In the genomic region with DNA sequence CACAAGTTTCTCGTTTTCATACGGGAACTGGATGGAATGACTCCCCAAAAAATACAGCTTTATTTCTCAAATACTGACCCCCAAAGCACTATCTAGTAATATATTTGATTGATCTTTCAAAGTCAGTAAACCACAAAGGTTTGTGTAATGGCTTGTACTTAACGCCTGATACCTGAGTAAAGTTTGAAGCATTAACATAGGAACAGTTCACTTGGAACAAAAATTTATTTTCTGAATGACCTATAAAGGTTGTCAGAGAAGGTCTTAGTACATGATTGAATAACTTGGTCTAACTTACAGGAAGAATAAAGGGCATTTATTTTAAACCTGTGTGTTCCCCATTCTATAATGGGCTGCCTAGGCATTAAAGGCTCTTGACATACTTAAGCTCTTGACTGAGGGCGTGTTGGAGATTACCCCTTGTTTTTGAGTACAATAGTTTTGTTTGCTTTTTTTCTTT, we compare ENCODE assay signal across 7 cellular contexts. TPM values are rescaled to one million over a fixed set of nuclear protein-coding genes. Genes with fewer than 3 reads are reported as not detected.
DNase-seq lines count a peak whose midpoint lies in the region; ATAC-seq and TF ChIP-seq lines count a peak whose summit lies in the region.

No MANE protein-coding gene starts in this region.

- peak overlapping the region; percentile 68 for H3K9ac ChIP-seq in iPS-18a (ENCODE audit: low read length)

- H3K4me1 Mint-ChIP-seq in activated B cell treated with CpG ODN at 0.5 μM for 24 hours: peaks cover 17% of the 10 kb centered on the region
- peaks cover 7% of the 10 kb centered on the region for H3K4me1 Mint-ChIP-seq in T-helper 2 cell treated with Interferon-gamma antibody and Interleukin-4, amounts not matched to agents 5 μg/mL and 100 μg/mL, for 36 hours (ENCODE audit: low read depth)

- no peaks in the 10 kb centered on the region for H3K9me3 Mint-ChIP-seq in activated B cell treated with CpG ODN at 0.5 μM for 24 hours
- H3K9me3 Mint-ChIP-seq in T-helper 2 cell treated with Interferon-gamma antibody and Interleukin-4, amounts not matched to agents 5 μg/mL and 100 μg/mL, for 36 hours: no peaks in the 10 kb centered on the region

- DNase-seq in Jurkat, Clone E6-1 (ENCODE audit: low read depth, low spot score): no peak
- no peak for DNase-seq in activated B cell treated with CpG ODN at 0.5 μM for 24 hours
- no peak for DNase-seq in substantia nigra (lab: John Stamatoyannopoulos, UW)
- DNase-seq in stimulated activated CD4-positive, alpha-beta T cell treated with anti-CD3 and anti-CD28 coated beads, Interleukin-4, amount 100 ng/mL, for 24 hours: no peak
- no peak for DNase-seq in T-helper 2 cell treated with Interferon-gamma antibody and Interleukin-4, amounts not matched to agents 5 μg/mL and 100 μg/mL, for 36 hours (ENCODE audit: low spot score)
- DNase-seq in NCI-H526 treated with DMSO at 0.1 percent for 48 hours (lab: John Stamatoyannopoulos, UW): no peak

- no peak for ATAC-seq in activated B cell treated with CpG ODN at 0.5 μM for 24 hours (ENCODE audit: low read depth)

- H3K27ac ChIP-seq in iPS-18a (ENCODE audit: low read length) (no peak overlapping the region), substantia nigra (ENCODE audit: low read depth, low read length, poor library complexity, severe bottlenecking) (peak overlapping the region; percentile 81)

- no peaks in the 10 kb centered on the region for H3K4me1 ChIP-seq in iPS-18a (ENCODE audit: control insufficient read depth, low read depth, low read length)

- POLR2A ChIA-PET in activated B cell treated with CpG ODN at 0.5 μM for 24 hours (lab: Charles Lee): interaction anchor here (0.6 to 1.1 kb wide), 4 partner anchors 236 to 738 kb away, joined by 3 to 4 read pairs (median 4); no protein-coding TSS in a partner anchor

- peaks cover 9% of the 10 kb centered on the region for H3K36me3 Mint-ChIP-seq in activated B cell treated with CpG ODN at 0.5 μM for 24 hours (ENCODE audit: low read depth)
- H3K36me3 Mint-ChIP-seq in T-helper 2 cell treated with Interferon-gamma antibody and Interleukin-4, amounts not matched to agents 5 μg/mL and 100 μg/mL, for 36 hours (ENCODE audit: low read depth): no peaks in the 10 kb centered on the region

- intact Hi-C loops in activated B cell treated with CpG ODN at 0.5 μM for 24 hours (cut with micrococcal nuclease): loop anchor here (2.0 to 5.0 kb wide), 2 partner anchors 154 to 237 kb away; no protein-coding TSS in a partner anchor

- no peaks in the 10 kb centered on the region for H3K9me3 ChIP-seq in iPS-18a (ENCODE audit: control insufficient read depth, low read depth, low read length)

- peaks cover 6% of the 10 kb centered on the region for H3K27me3 Mint-ChIP-seq in activated B cell treated with CpG ODN at 0.5 μM for 24 hours
- H3K27me3 Mint-ChIP-seq in T-helper 2 cell treated with Interferon-gamma antibody and Interleukin-4, amounts not matched to agents 5 μg/mL and 100 μg/mL, for 36 hours (ENCODE audit: low read depth): peaks cover 28% of the 10 kb centered on the region

- no peak for TF ChIP-seq CTCF in activated B cell treated with CpG ODN at 0.5 μM for 24 hours (IDR thresholded peaks at IDR 0.05)

- CTCF ChIA-PET in activated B cell treated with CpG ODN at 0.5 μM for 24 hours (lab: Charles Lee): interaction anchor here (1.3 kb wide), 1 partner anchor 9 kb away, joined by 3 read pairs; no protein-coding TSS in a partner anchor

- H3K4me3 ChIP-seq in Jurkat, Clone E6-1 (ENCODE audit: low read length): peak overlapping the region; percentile 88
- peak overlapping the region; percentile 87 for H3K4me3 ChIP-seq in iPS-18a (ENCODE audit: low read length)

- no peaks in the 10 kb centered on the region for H3K36me3 ChIP-seq in iPS-18a (ENCODE audit: control insufficient read depth, low read depth, low read length)

- peak overlapping the region; percentile 78 for H3K27ac Mint-ChIP-seq in activated B cell treated with CpG ODN at 0.5 μM for 24 hours
- H3K27ac Mint-ChIP-seq in T-helper 2 cell treated with Interferon-gamma antibody and Interleukin-4, amounts not matched to agents 5 μg/mL and 100 μg/mL, for 36 hours: no peak overlapping the region

- no peak overlapping the region for H3K4me3 Mint-ChIP-seq in activated B cell treated with CpG ODN at 0.5 μM for 24 hours
- no peak overlapping the region for H3K4me3 Mint-ChIP-seq in T-helper 2 cell treated with Interferon-gamma antibody and Interleukin-4, amounts not matched to agents 5 μg/mL and 100 μg/mL, for 36 hours

- H3K27me3 ChIP-seq in iPS-18a (ENCODE audit: control insufficient read depth, insufficient read depth, low read length): peaks cover 33% of the 10 kb centered on the region

RNA-seq across cellular contexts. Expression of gene PCDH9, which starts 1.4 kb away (rescaled TPM):
- 3.6 TPM for polyA plus RNA-seq in Jurkat, Clone E6-1 (2012; ENCODE audit: insufficient read depth, insufficient read length)
- total RNA-seq in activated B cell treated with CpG ODN at 0.5 μM for 24 hours: 5.6 and 6.4 TPM in 2 replicates
